In the genomic region with DNA sequence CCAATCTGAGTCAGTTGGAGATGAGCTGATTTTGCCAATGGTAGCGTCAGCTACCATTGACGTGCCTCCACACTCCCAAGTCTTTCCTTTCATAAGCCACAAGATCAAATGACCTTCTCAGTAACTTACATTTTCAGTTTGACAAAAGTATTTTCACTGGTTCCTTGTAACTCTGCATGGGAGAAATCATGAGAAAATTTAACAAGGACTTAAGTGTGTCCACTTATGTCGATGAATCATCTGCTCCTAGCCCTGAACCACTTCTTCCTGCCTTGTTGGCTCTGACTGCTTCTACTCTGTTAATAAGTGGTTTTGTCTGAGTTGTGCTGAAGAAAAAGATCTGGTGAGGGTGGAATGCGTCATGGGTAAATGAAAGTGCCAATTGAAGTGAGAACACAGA, we compare ENCODE assay signal across 8 cellular contexts.
DNase-seq lines count a peak whose midpoint lies in the region; ATAC-seq and TF ChIP-seq lines count a peak whose summit lies in the region.

No MANE protein-coding gene starts in this region.

- no peaks in the 10 kb centered on the region for H3K36me3 Mint-ChIP-seq in activated CD8-positive, alpha-beta T cell treated with anti-CD3 and anti-CD28 coated beads for 36 hours (ENCODE audit: low read depth)
- no peaks in the 10 kb centered on the region for H3K36me3 Mint-ChIP-seq in natural killer cell

- ATAC-seq in GM18517 (IDR thresholded peaks at IDR 0.05; ENCODE audit: unreplicated experiment): peak; percentile 70
- peak; percentile 73 for ATAC-seq in HG02763 (IDR thresholded peaks at IDR 0.05; ENCODE audit: unreplicated experiment)
- ATAC-seq in activated CD8-positive, alpha-beta T cell treated with anti-CD3 and anti-CD28 coated beads for 36 hours: peak; percentile 90
- ATAC-seq in natural killer cell: peak in 2 of 3 donors; percentile 39 to 52
- no peak for ATAC-seq in HG02588 (IDR thresholded peaks at IDR 0.05; ENCODE audit: unreplicated experiment)
- ATAC-seq in GM19455 (IDR thresholded peaks at IDR 0.05; ENCODE audit: unreplicated experiment): no peak

- H3K27me3 Mint-ChIP-seq in activated CD8-positive, alpha-beta T cell treated with anti-CD3 and anti-CD28 coated beads for 36 hours: no peaks in the 10 kb centered on the region
- H3K27me3 Mint-ChIP-seq in natural killer cell (ENCODE audit: low read depth in 2 of 2): peaks cover 5 to 13% of the 10 kb centered on the region in 2 donors

- H3K4me1 Mint-ChIP-seq in activated CD8-positive, alpha-beta T cell treated with anti-CD3 and anti-CD28 coated beads for 36 hours (ENCODE audit: low read depth): peaks cover 19% of the 10 kb centered on the region
- peaks cover 0 to 6% of the 10 kb centered on the region in 2 donors for H3K4me1 Mint-ChIP-seq in natural killer cell

- DNase-seq in activated CD8-positive, alpha-beta T cell treated with anti-CD3 and anti-CD28 coated beads for 36 hours: peak; percentile 46
- no peak for DNase-seq in natural killer cell
- no peak for DNase-seq in superior temporal gyrus (ENCODE audit: extremely low spot score)
- no peak for DNase-seq in DMS 273 treated with DMSO at 0.1 percent for 48 hours (lab: John Stamatoyannopoulos, UW)

- intact Hi-C loops in activated CD8-positive, alpha-beta T cell treated with anti-CD3 and anti-CD28 coated beads for 36 hours (cut with micrococcal nuclease): no loop called here
- intact Hi-C loops in natural killer cell (cut with micrococcal nuclease): no loop called here

- TF ChIP-seq CTCF in activated CD8-positive, alpha-beta T cell treated with anti-CD3 and anti-CD28 coated beads for 36 hours (IDR thresholded peaks at IDR 0.05): no peak
- TF ChIP-seq CTCF in natural killer cell (IDR thresholded peaks at IDR 0.05): no peak

- POLR2A ChIA-PET in activated CD8-positive, alpha-beta T cell treated with anti-CD3 and anti-CD28 coated beads for 36 hours (lab: Charles Lee): no interaction called here

- CTCF ChIA-PET in activated CD8-positive, alpha-beta T cell treated with anti-CD3 and anti-CD28 coated beads for 36 hours (lab: Charles Lee): interaction anchor here (2.0 kb wide), 1 partner anchor 138 kb away, joined by 4 read pairs; no protein-coding TSS in a partner anchor

- H3K9me3 Mint-ChIP-seq in activated CD8-positive, alpha-beta T cell treated with anti-CD3 and anti-CD28 coated beads for 36 hours: no peaks in the 10 kb centered on the region
- no peaks in the 10 kb centered on the region for H3K9me3 Mint-ChIP-seq in natural killer cell

- no peak overlapping the region for H3K4me3 Mint-ChIP-seq in activated CD8-positive, alpha-beta T cell treated with anti-CD3 and anti-CD28 coated beads for 36 hours
- H3K4me3 Mint-ChIP-seq in natural killer cell: no peak overlapping the region

- peak overlapping the region; percentile 31 for H3K27ac Mint-ChIP-seq in activated CD8-positive, alpha-beta T cell treated with anti-CD3 and anti-CD28 coated beads for 36 hours
- H3K27ac Mint-ChIP-seq in natural killer cell: no peak overlapping the region

Comparison
In these comparisons a context has a peak if more than half of its experiments do, and no peak if none do; other contexts are left out.
1. ATAC-seq: peak in GM18517 (single experiment), HG02763 (single experiment), activated CD8-positive, alpha-beta T cell treated with anti-CD3 and anti-CD28 coated beads for 36 hours (single experiment) and natural killer cell (2 of 3); none in HG02588 (single experiment) and GM19455 (single experiment).